ENCODE assay signal across 11 cellular contexts in genomic region chr10:104139221-104139620, GRCh38. TPM values are rescaled to one million over a fixed set of nuclear protein-coding genes. Genes with fewer than 3 reads are reported as not detected.
DNase-seq lines count a peak whose midpoint lies in the region; ATAC-seq and TF ChIP-seq lines count a peak whose summit lies in the region.
"Had no signal": no experiment of that assay in that cellular context is flagged by ENCODE, and none has a peak within 500 bp of the region (broad histone marks: within the 10 kb centered on the region; RNA-seq: fewer than 3 reads in every experiment).

No MANE protein-coding gene starts in this region.

- H3K4me1 ChIP-seq in breast epithelium (no peaks in the 10 kb centered on the region), Loucy (ENCODE audit: insufficient read depth, low read length, poor library complexity, severe bottlenecking) (no peaks in the 10 kb centered on the region), upper lobe of right lung (no peaks in the 10 kb centered on the region), psoas muscle (no peaks in the 10 kb centered on the region)
- H3K4me1 ChIP-seq: adrenal gland had no signal

- no peak overlapping the region for H3K9ac ChIP-seq in Loucy (ENCODE audit: low read depth, low read length, poor library complexity, severe bottlenecking)

- H3K4me2 ChIP-seq in Loucy (ENCODE audit: low read depth, low read length, poor library complexity, severe bottlenecking), result no peak overlapping the region

- H3K27me3 Mint-ChIP-seq in MCF 10A (ENCODE audit: insufficient read depth, unreplicated experiment), result peaks cover 5% of the 10 kb centered on the region
- H3K27me3 Mint-ChIP-seq in chondrocyte (ENCODE audit: low read depth), result peaks cover 20% of the 10 kb centered on the region

- H3K9me3 ChIP-seq in breast epithelium (no peaks in the 10 kb centered on the region), Loucy (ENCODE audit: insufficient read depth, low read depth, low read length) (no peaks in the 10 kb centered on the region), upper lobe of right lung (no peaks in the 10 kb centered on the region), psoas muscle (no peaks in the 10 kb centered on the region)
- H3K9me3 ChIP-seq: adrenal gland had no signal

- intact Hi-C loops in MCF 10A (cut with micrococcal nuclease) (no loop called here), breast epithelium (cut with DNase I; ENCODE audit: low total_unique reads) (no loop called here), upper lobe of right lung (cut with DNase I) (no loop called here), psoas muscle (cut with DNase I) (no loop called here)

- CTCF ChIA-PET in MCF 10A (lab: Yijun Ruan, JAX), result no interaction called here

- no peak overlapping the region for H3K27ac Mint-ChIP-seq in MCF 10A (ENCODE audit: low read depth, unreplicated experiment)
- no peak overlapping the region for H3K27ac Mint-ChIP-seq in chondrocyte (ENCODE audit: unreplicated experiment)

- H3K36me3 Mint-ChIP-seq in MCF 10A (ENCODE audit: insufficient read depth, unreplicated experiment) (no peaks in the 10 kb centered on the region), chondrocyte (ENCODE audit: low read depth) (no peaks in the 10 kb centered on the region)

- ATAC-seq in upper lobe of right lung (no peak), psoas muscle (no peak), GM21619 (IDR thresholded peaks at IDR 0.05; ENCODE audit: unreplicated experiment) (no peak)

- no peaks in the 10 kb centered on the region for H3K9me2 ChIP-seq in Loucy (replicated peaks; ENCODE audit: low read depth, low read length)

- no peaks in the 10 kb centered on the region for H3K79me2 ChIP-seq in Loucy (ENCODE audit: insufficient read depth, low read length)

- POLR2A ChIA-PET in MCF 10A (lab: Yijun Ruan, JAX), result interaction anchor here (0.8 kb wide), 1 partner anchor 83 kb away, joined by 3 read pairs; no protein-coding TSS in a partner anchor

- H3K27ac ChIP-seq in breast epithelium, result no peak overlapping the region
- H3K27ac ChIP-seq in upper lobe of right lung, result no peak overlapping the region
- H3K27ac ChIP-seq in psoas muscle, result no peak overlapping the region
- H3K27ac ChIP-seq: adrenal gland had no signal

- no peaks in the 10 kb centered on the region for H4K20me1 ChIP-seq in Loucy (ENCODE audit: insufficient read depth, low read length, poor library complexity, severe bottlenecking)

- TF ChIP-seq POLR2A in breast epithelium (IDR thresholded peaks at IDR 0.05), result no peak

- H3K4me1 Mint-ChIP-seq in MCF 10A (ENCODE audit: insufficient read depth, unreplicated experiment) (no peaks in the 10 kb centered on the region), chondrocyte (ENCODE audit: low read depth) (no peaks in the 10 kb centered on the region)

- H3K4me3 ChIP-seq in breast epithelium, result no peak overlapping the region
- H3K4me3 ChIP-seq in Loucy (ENCODE audit: low read length, poor library complexity, severe bottlenecking), result no peak overlapping the region
- H3K4me3 ChIP-seq in upper lobe of right lung, result no peak overlapping the region
- no peak overlapping the region for H3K4me3 ChIP-seq in psoas muscle
- H3K4me3 ChIP-seq: adrenal gland had no signal

- WGBS in psoas muscle, 3 donors, result 62 to 70% (median 68%) methylated on average over 5 of the region's 5 CpGs

- TF ChIP-seq CTCF in MCF 10A (IDR thresholded peaks at IDR 0.05; ENCODE audit: unreplicated experiment), result no peak
- no peak for TF ChIP-seq CTCF in breast epithelium (IDR thresholded peaks at IDR 0.05)
- TF ChIP-seq CTCF in Loucy (conservative IDR thresholded peaks at IDR 0.05; ENCODE audit: low read length), result peak; percentile 77
- peak; percentile 61 for TF ChIP-seq CTCF in chondrocyte (IDR thresholded peaks at IDR 0.05)
- TF ChIP-seq CTCF in upper lobe of right lung (IDR thresholded peaks at IDR 0.05), result peak; percentile 21
- no peak for TF ChIP-seq CTCF in psoas muscle (IDR thresholded peaks at IDR 0.05)

- DNase-seq in MCF 10A (ENCODE audit: unreplicated experiment) (peak; percentile 14), breast epithelium (ENCODE audit: low spot score in 2 of 2) (no peak), chondrocyte (ENCODE audit: low spot score) (no peak), upper lobe of right lung (no peak), psoas muscle (no peak), HK-2 (ENCODE audit: unreplicated experiment) (no peak)
- DNase-seq: activated CD4-positive, alpha-beta T cell treated with anti-CD3 and anti-CD28 coated beads, Interleukin-2, amount 50 U/mL, for 48 hours; adrenal gland; midbrain had no signal

- no peaks in the 10 kb centered on the region for H3K27me3 ChIP-seq in breast epithelium
- no peaks in the 10 kb centered on the region for H3K27me3 ChIP-seq in Loucy (ENCODE audit: insufficient read depth, low read length, poor library complexity, severe bottlenecking)
- no peaks in the 10 kb centered on the region for H3K27me3 ChIP-seq in upper lobe of right lung
- H3K27me3 ChIP-seq in psoas muscle (ENCODE audit: insufficient read depth in 3 of 3, low read length in 2 of 3), result no peaks in the 10 kb centered on the region
- H3K27me3 ChIP-seq: adrenal gland had no signal

- no peaks in the 10 kb centered on the region for H3K36me3 ChIP-seq in breast epithelium
- no peaks in the 10 kb centered on the region for H3K36me3 ChIP-seq in Loucy (ENCODE audit: insufficient read depth, low read length)
- no peaks in the 10 kb centered on the region for H3K36me3 ChIP-seq in upper lobe of right lung
- no peaks in the 10 kb centered on the region for H3K36me3 ChIP-seq in psoas muscle (ENCODE audit: insufficient read depth in 1 of 2, low read depth in 1 of 2)
- H3K36me3 ChIP-seq: adrenal gland had no signal

- no peak overlapping the region for H2AFZ ChIP-seq in Loucy (ENCODE audit: low read length)

- H3K9me3 Mint-ChIP-seq in MCF 10A (ENCODE audit: unreplicated experiment) (no peaks in the 10 kb centered on the region), chondrocyte (ENCODE audit: low read depth) (no peaks in the 10 kb centered on the region)

- BruUV-seq in MCF 10A (replicated peaks; lab: Mats Ljungman, UMichigan), result no TSS peak

- H3F3A ChIP-seq in Loucy (ENCODE audit: low read depth), result no peaks in the 10 kb centered on the region

- H3K4me3 Mint-ChIP-seq in MCF 10A (ENCODE audit: unreplicated experiment) (no peak overlapping the region), chondrocyte (ENCODE audit: unreplicated experiment) (no peak overlapping the region)

RNA-seq across cellular contexts. Expression of gene SFR1, which starts 17.2 kb away (rescaled TPM):
- 7.7 and 8.9 TPM in 2 replicates for total RNA-seq in MCF 10A (2022)
- total RNA-seq in breast epithelium, result 10 to 100 TPM in 1 of 3 donors, 1 to 10 TPM in 2; 6.3 to 11.4 (median 8.2) TPM
- 3.7 to 5.5 TPM (median 4.6 TPM) in 3 replicates for total RNA-seq in chondrocyte
- total RNA-seq in upper lobe of right lung, result 5.5 TPM
- total RNA-seq in psoas muscle, result 1 to 10 TPM; 3.5 to 5.6 (median 3.9) TPM
- polyA plus RNA-seq in psoas muscle, result 1 to 10 TPM; 4.1 to 9.6 (median 5.5) TPM

RNA-seq across cellular contexts. Expression of gene COL17A1, which starts 53.5 kb away (rescaled TPM):
- 514 and 563 TPM in 2 replicates for total RNA-seq in MCF 10A (2022)
- 10 to 100 TPM in 2 of 3 donors, under 1 TPM in 1; 0.16 to 56.1 (median 34.1) TPM for total RNA-seq in breast epithelium
- not detected in 3 replicates for total RNA-seq in chondrocyte
- total RNA-seq in upper lobe of right lung, result 1.5 TPM
- total RNA-seq in psoas muscle, result under 1 TPM in 1 of 4 donors, not detected in 3; 0.10 TPM
- polyA plus RNA-seq in psoas muscle, result under 1 TPM; 0.01 to 0.18 (median 0.01) TPM

Comparison
In these comparisons a context has a peak if more than half of its experiments do, and no peak if none do; other contexts are left out.
1. CTCF ChIP-seq: peak in Loucy (single experiment), chondrocyte (single experiment) and upper lobe of right lung (single experiment); none in MCF 10A (single experiment), breast epithelium (0 of 3) and psoas muscle (single experiment).